ENCODE assay signal across 16 cellular contexts in genomic region chr20:36770680-36771079, GRCh38. TPM values are rescaled to one million over a fixed set of nuclear protein-coding genes. Genes with fewer than 3 reads are reported as not detected.
A peak's percentile ranks its signal among the peaks of the same experiment; 100 is the strongest.
DNase-seq lines count a peak whose midpoint lies in the region; ATAC-seq and TF ChIP-seq lines count a peak whose summit lies in the region.
"Had no signal": no experiment of that assay in that cellular context is flagged by ENCODE, and none has a peak within 500 bp of the region (broad histone marks: within the 10 kb centered on the region; RNA-seq: fewer than 3 reads in every experiment).

No MANE protein-coding gene starts in this region.

- H3K4me1 Mint-ChIP-seq in activated T-helper 17 cell treated with anti-CD3 and anti-CD28 coated beads, Interleukin-2, amount 50 U/mL, for 72 hours = peaks cover 5% of the 10 kb centered on the region
- H3K4me1 Mint-ChIP-seq in neural crest cell = peaks cover 42% of the 10 kb centered on the region
- peaks cover 49% of the 10 kb centered on the region for H3K4me1 Mint-ChIP-seq in activated naive CD4-positive, alpha-beta T cell treated with anti-CD3 and anti-CD28 coated beads, Interleukin-2, amount 10 ng/mL, durations not matched to agents 7 days and 5 days

- no peaks in the 10 kb centered on the region for H3K9me3 ChIP-seq in BLaER1
- H3K9me3 ChIP-seq in DND-41 (ENCODE audit: insufficient read depth, low read length, severe bottlenecking) = no peaks in the 10 kb centered on the region
- H3K9me3 ChIP-seq in WERI-Rb-1 (ENCODE audit: severe bottlenecking) = no peaks in the 10 kb centered on the region

- H3K27me3 ChIP-seq in BLaER1 = no peaks in the 10 kb centered on the region
- no peaks in the 10 kb centered on the region for H3K27me3 ChIP-seq in DND-41 (ENCODE audit: insufficient read depth, low read length, poor library complexity)
- no peaks in the 10 kb centered on the region for H3K27me3 ChIP-seq in WERI-Rb-1 (ENCODE audit: insufficient read depth, low read depth, severe bottlenecking)

- H3K79me2 ChIP-seq in DND-41 (ENCODE audit: insufficient read depth, low read length) = peaks cover 46% of the 10 kb centered on the region

- no peak for TF ChIP-seq CTCF in DND-41 (IDR thresholded peaks at IDR 0.05; ENCODE audit: borderline replicate concordance, extremely low read depth, low read length, poor library complexity, severe bottlenecking)
- no peak for TF ChIP-seq CTCF in neural crest cell (conservative IDR thresholded peaks at IDR 0.05)
- TF ChIP-seq CTCF in WERI-Rb-1 (IDR thresholded peaks at IDR 0.05; ENCODE audit: low read depth, low read length) = no peak

- H3K4me3 Mint-ChIP-seq in activated T-helper 17 cell treated with anti-CD3 and anti-CD28 coated beads, Interleukin-2, amount 50 U/mL, for 72 hours = no peak overlapping the region
- H3K4me3 Mint-ChIP-seq in neural crest cell = peak overlapping the region; percentile 51
- H3K4me3 Mint-ChIP-seq in activated naive CD4-positive, alpha-beta T cell treated with anti-CD3 and anti-CD28 coated beads, Interleukin-2, amount 10 ng/mL, durations not matched to agents 7 days and 5 days = no peak overlapping the region

- CTCF ChIA-PET in activated naive CD4-positive, alpha-beta T cell treated with anti-CD3 and anti-CD28 coated beads, Interleukin-2, amount 10 ng/mL, durations not matched to agents 7 days and 5 days (lab: Charles Lee) = interaction anchor here (1.2 to 2.3 kb wide), 3 partner anchors 16 to 116 kb away, joined by 3 to 9 read pairs (median 4); no protein-coding TSS in a partner anchor

- H3K27ac Mint-ChIP-seq in activated T-helper 17 cell treated with anti-CD3 and anti-CD28 coated beads, Interleukin-2, amount 50 U/mL, for 72 hours = peak overlapping the region; percentile 39
- H3K27ac Mint-ChIP-seq in neural crest cell (ENCODE audit: unreplicated experiment) = peak overlapping the region; percentile 4
- H3K27ac Mint-ChIP-seq in activated naive CD4-positive, alpha-beta T cell treated with anti-CD3 and anti-CD28 coated beads, Interleukin-2, amount 10 ng/mL, durations not matched to agents 7 days and 5 days = no peak overlapping the region

- H3K4me1 ChIP-seq in BLaER1 (peaks cover 39% of the 10 kb centered on the region), DND-41 (ENCODE audit: insufficient read depth, low read length) (peaks cover 47% of the 10 kb centered on the region)

- H3K4me3 ChIP-seq in BLaER1 = no peak overlapping the region
- no peak overlapping the region for H3K4me3 ChIP-seq in DND-41 (ENCODE audit: low read depth in 1 of 2, low read length in 2 of 2)
- no peak overlapping the region for H3K4me3 ChIP-seq in WERI-Rb-1 (ENCODE audit: low read depth, low read length)

- ATAC-seq in DND-41 (ENCODE audit: insufficient read depth, low read depth) = no peak
- ATAC-seq in activated T-helper 17 cell treated with anti-CD3 and anti-CD28 coated beads, Interleukin-2, amount 50 U/mL, for 72 hours (replicated peaks) = no peak

- H4K20me1 ChIP-seq in BLaER1 (no peaks in the 10 kb centered on the region), DND-41 (ENCODE audit: insufficient read depth, low read length) (0 out of 2 replicates have a peak, but pooled peaks cover 4% of the 10 kb centered on the region)

- H3K27ac ChIP-seq in BLaER1 (no peak overlapping the region), DND-41 (ENCODE audit: low read length) (no peak overlapping the region; the same call in 1 of the 2 replicates), WERI-Rb-1 (no peak overlapping the region)

- no peaks in the 10 kb centered on the region for H3K27me3 Mint-ChIP-seq in activated T-helper 17 cell treated with anti-CD3 and anti-CD28 coated beads, Interleukin-2, amount 50 U/mL, for 72 hours
- peaks cover 3% of the 10 kb centered on the region for H3K27me3 Mint-ChIP-seq in neural crest cell (ENCODE audit: low read depth)
- peaks cover 4% of the 10 kb centered on the region for H3K27me3 Mint-ChIP-seq in activated naive CD4-positive, alpha-beta T cell treated with anti-CD3 and anti-CD28 coated beads, Interleukin-2, amount 10 ng/mL, durations not matched to agents 7 days and 5 days

- H2AFZ ChIP-seq in DND-41 (ENCODE audit: low read depth, low read length) = no peak overlapping the region

- H3K4me2 ChIP-seq in BLaER1 = no peak overlapping the region
- H3K4me2 ChIP-seq in DND-41 (ENCODE audit: insufficient read depth, low read length) = peak overlapping the region; percentile 88

- H3K36me3 ChIP-seq in BLaER1 (peaks cover 50% of the 10 kb centered on the region), DND-41 (ENCODE audit: insufficient read depth, low read length) (peaks cover 59% of the 10 kb centered on the region), WERI-Rb-1 (peaks cover 18% of the 10 kb centered on the region)

- peak overlapping the region; percentile 55; the same call in 1 of the 2 replicates for H3K9ac ChIP-seq in BLaER1
- peak overlapping the region; percentile 84; the same call in 1 of the 2 replicates for H3K9ac ChIP-seq in DND-41 (ENCODE audit: low read depth, low read length)

- no peak for DNase-seq in DND-41
- DNase-seq in neural crest cell (ENCODE audit: low read depth, low spot score) = no peak
- no peak for DNase-seq in activated naive CD4-positive, alpha-beta T cell treated with anti-CD3 and anti-CD28 coated beads, Interleukin-2, amount 10 ng/mL, durations not matched to agents 7 days and 5 days
- DNase-seq in WERI-Rb-1 = no peak
- DNase-seq in SIG-M5 (lab: John Stamatoyannopoulos, UW) = no peak
- DNase-seq: ACHN, COR-L47, HCEC 1CT, Kasumi-1, NCI-H1417, NCI-H2029 treated with DMSO at 0.1 percent for 48 hours, NCI-H510A, NCI-H82, SHP77 treated with DMSO at 0.1 percent for 48 hours had no signal

- peaks cover 53% of the 10 kb centered on the region for H3K36me3 Mint-ChIP-seq in activated T-helper 17 cell treated with anti-CD3 and anti-CD28 coated beads, Interleukin-2, amount 50 U/mL, for 72 hours (ENCODE audit: low read depth)
- H3K36me3 Mint-ChIP-seq in neural crest cell (ENCODE audit: low read depth) = no peaks in the 10 kb centered on the region
- H3K36me3 Mint-ChIP-seq in activated naive CD4-positive, alpha-beta T cell treated with anti-CD3 and anti-CD28 coated beads, Interleukin-2, amount 10 ng/mL, durations not matched to agents 7 days and 5 days = peaks cover 23% of the 10 kb centered on the region

- no peaks in the 10 kb centered on the region for H3K9me3 Mint-ChIP-seq in activated T-helper 17 cell treated with anti-CD3 and anti-CD28 coated beads, Interleukin-2, amount 50 U/mL, for 72 hours
- no peaks in the 10 kb centered on the region for H3K9me3 Mint-ChIP-seq in neural crest cell
- no peaks in the 10 kb centered on the region for H3K9me3 Mint-ChIP-seq in activated naive CD4-positive, alpha-beta T cell treated with anti-CD3 and anti-CD28 coated beads, Interleukin-2, amount 10 ng/mL, durations not matched to agents 7 days and 5 days

RNA-seq across cellular contexts. Expression of gene DSN1, which starts 2.9 kb away (rescaled TPM):
- 10 to 100 TPM; 31.8 to 34.8 TPM for total RNA-seq in activated T-helper 17 cell treated with anti-CD3 and anti-CD28 coated beads, Interleukin-2, amount 50 U/mL, for 72 hours
- 29.1 and 30.6 TPM in 2 replicates for total RNA-seq in neural crest cell

RNA-seq across cellular contexts. Expression of gene NDRG3, which starts 24.8 kb away (rescaled TPM):
- total RNA-seq in activated T-helper 17 cell treated with anti-CD3 and anti-CD28 coated beads, Interleukin-2, amount 50 U/mL, for 72 hours = 10 to 100 TPM; 30.5 to 30.7 TPM
- 34.9 and 37.3 TPM in 2 replicates for total RNA-seq in neural crest cell
